In the genomic region with DNA sequence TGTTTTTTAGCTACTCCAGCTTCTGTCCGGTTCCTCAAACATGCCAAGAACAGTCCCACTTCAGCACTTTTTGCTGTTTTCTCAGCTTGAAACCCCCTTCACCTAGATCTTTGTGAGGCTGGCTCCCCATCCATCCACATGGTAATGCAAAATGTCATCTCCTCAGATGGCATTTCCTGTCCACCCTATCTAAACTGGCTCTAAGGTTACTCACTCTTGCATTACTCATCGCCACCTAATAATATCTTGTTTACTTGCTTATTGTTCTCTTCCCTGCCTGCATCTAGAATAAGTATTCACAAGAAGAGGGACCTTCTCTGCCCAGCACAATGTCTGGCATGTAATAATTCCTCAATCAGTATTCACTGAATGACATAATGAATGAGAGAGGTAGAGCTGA, we compare ENCODE assay signal across 1 cellular context.
TF ChIP-seq lines count a peak whose summit lies in the region.

No MANE protein-coding gene starts in this region.

TF ChIP-seq in SK-N-SH treated with all-trans-retinoic acid at 6 μM for 48 hours, 23 proteins besides CTCF, POLR2A, EP300 and RAD21 (continued from another document):
- TF ChIP-seq, protein P1, sequence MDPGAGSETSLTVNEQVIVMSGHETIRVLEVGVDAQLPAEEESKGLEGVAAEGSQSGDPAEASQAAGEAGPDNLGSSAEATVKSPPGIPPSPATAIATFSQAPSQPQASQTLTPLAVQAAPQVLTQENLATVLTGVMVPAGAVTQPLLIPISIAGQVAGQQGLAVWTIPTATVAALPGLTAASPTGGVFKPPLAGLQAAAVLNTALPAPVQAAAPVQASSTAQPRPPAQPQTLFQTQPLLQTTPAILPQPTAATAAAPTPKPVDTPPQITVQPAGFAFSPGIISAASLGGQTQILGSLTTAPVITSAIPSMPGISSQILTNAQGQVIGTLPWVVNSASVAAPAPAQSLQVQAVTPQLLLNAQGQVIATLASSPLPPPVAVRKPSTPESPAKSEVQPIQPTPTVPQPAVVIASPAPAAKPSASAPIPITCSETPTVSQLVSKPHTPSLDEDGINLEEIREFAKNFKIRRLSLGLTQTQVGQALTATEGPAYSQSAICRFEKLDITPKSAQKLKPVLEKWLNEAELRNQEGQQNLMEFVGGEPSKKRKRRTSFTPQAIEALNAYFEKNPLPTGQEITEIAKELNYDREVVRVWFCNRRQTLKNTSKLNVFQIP (CRISPR knock-in tag; IDR thresholded peaks at IDR 0.05; ENCODE audit: borderline replicate concordance, low read depth), result no peak
- TF ChIP-seq ESRRG (CRISPR knock-in tag; IDR thresholded peaks at IDR 0.05), result no peak
- TF ChIP-seq OSR1 (CRISPR knock-in tag; IDR thresholded peaks at IDR 0.05), result no peak
- TF ChIP-seq ZNF70 (CRISPR knock-in tag; IDR thresholded peaks at IDR 0.05), result no peak
- TF ChIP-seq, protein P2, sequence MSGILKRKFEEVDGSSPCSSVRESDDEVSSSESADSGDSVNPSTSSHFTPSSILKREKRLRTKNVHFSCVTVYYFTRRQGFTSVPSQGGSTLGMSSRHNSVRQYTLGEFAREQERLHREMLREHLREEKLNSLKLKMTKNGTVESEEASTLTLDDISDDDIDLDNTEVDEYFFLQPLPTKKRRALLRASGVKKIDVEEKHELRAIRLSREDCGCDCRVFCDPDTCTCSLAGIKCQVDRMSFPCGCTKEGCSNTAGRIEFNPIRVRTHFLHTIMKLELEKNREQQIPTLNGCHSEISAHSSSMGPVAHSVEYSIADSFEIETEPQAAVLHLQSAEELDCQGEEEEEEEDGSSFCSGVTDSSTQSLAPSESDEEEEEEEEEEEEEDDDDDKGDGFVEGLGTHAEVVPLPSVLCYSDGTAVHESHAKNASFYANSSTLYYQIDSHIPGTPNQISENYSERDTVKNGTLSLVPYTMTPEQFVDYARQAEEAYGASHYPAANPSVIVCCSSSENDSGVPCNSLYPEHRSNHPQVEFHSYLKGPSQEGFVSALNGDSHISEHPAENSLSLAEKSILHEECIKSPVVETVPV (CRISPR knock-in tag; IDR thresholded peaks at IDR 0.05), result no peak
- TF ChIP-seq CSDC2 (CRISPR knock-in tag; IDR thresholded peaks at IDR 0.05), result no peak
- no peak for TF ChIP-seq ZNF8 (CRISPR knock-in tag; IDR thresholded peaks at IDR 0.05)
